Comparison of ENCODE assay signal across 9 cellular contexts in the genomic region with DNA sequence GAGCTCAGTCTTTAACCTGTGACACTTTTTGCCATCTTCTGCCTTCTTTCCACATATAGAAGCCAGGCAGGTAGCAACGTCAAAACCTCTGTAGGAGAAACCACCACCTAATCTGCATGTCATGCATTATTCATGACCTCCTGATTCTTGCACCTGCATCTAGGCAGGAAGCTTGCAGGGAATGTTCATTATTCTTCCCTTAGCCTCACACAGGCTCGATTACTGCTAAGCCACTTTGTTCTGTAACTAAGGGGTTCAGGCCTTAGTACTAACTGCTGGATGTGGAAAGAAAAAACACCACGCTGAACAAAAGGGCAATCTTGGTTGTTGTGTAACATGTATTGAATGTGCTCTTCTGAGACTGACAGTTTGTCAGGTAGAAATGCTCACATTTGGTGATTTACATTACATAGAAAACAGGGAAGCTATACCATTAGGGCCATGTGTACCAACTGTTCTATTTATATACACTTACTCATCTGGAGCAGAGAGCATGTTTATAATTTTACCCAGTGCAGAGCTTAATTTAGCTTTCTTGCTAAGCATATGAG.
DNase-seq lines count a peak whose midpoint lies in the region; ATAC-seq, FAIRE-seq and TF ChIP-seq lines count a peak whose summit lies in the region.
"Had no signal": no experiment of that assay in that cellular context is flagged by ENCODE, and none has a peak within 500 bp of the region (broad histone marks: within the 10 kb centered on the region; RNA-seq: fewer than 3 reads in every experiment).

No MANE protein-coding gene starts in this region.

- H3K4me3 ChIP-seq in GM12878 = no peak overlapping the region
- H3K4me3 ChIP-seq in muscle layer of duodenum (ENCODE audit: low read depth in 1 of 2, low read length in 2 of 2) = no peak overlapping the region
- no peak overlapping the region for H3K4me3 ChIP-seq in left lung
- H3K4me3 ChIP-seq: skin epidermis had no signal

- H3K27me3 ChIP-seq in GM12878 (replicated peaks in 1 of 2; ENCODE audit: control insufficient read depth in 2 of 2, insufficient read depth in 2 of 2, low read length in 1 of 2) (no peaks in the 10 kb centered on the region), muscle layer of duodenum (ENCODE audit: low read depth, low read length) (no peaks in the 10 kb centered on the region), left lung (no peaks in the 10 kb centered on the region)

- H3K4me1 ChIP-seq in GM12878 (ENCODE audit: control insufficient read depth, insufficient read depth, low read length) = peaks cover 19% of the 10 kb centered on the region
- H3K4me1 ChIP-seq in muscle layer of duodenum (ENCODE audit: control insufficient read depth in 1 of 2, insufficient read depth in 2 of 2, low read length in 2 of 2) = peaks cover 28 to 32% of the 10 kb centered on the region in 2 donors
- H3K4me1 ChIP-seq in left lung = peaks cover 11 to 22% of the 10 kb centered on the region in 2 donors

- H3K36me3 ChIP-seq in GM12878 (ENCODE audit: control insufficient read depth in 2 of 2, insufficient read depth in 2 of 2, low read length in 1 of 2) (no peaks in the 10 kb centered on the region), muscle layer of duodenum (ENCODE audit: control insufficient read depth in 1 of 2, insufficient read depth in 2 of 2, low read length in 2 of 2) (no peaks in the 10 kb centered on the region), left lung (no peaks in the 10 kb centered on the region)

- H3K79me2 ChIP-seq in GM12878 (ENCODE audit: control insufficient read depth, insufficient read depth, low read length) = no peaks in the 10 kb centered on the region

- no peak for TF ChIP-seq EP300 in GM12878 (IDR thresholded peaks at IDR 0.05; ENCODE audit: borderline replicate concordance in 1 of 2, control insufficient read depth in 1 of 2, low read depth in 2 of 2, low read length in 2 of 2)

- no peak overlapping the region for H3K27ac ChIP-seq in GM12878 (ENCODE audit: control insufficient read depth, insufficient read depth)
- peak overlapping the region; percentile 60 for H3K27ac ChIP-seq in muscle layer of duodenum (ENCODE audit: low read length)
- peak overlapping the region in 1 of 2 donors; percentile 55 for H3K27ac ChIP-seq in left lung

- POLR2A ChIA-PET in GM12878 (lab: Charles Lee) = no interaction called here

- in situ Hi-C loops in GM12878 (cut with MboI) = no loop called here

- no peaks in the 10 kb centered on the region for H4K20me1 ChIP-seq in GM12878 (ENCODE audit: control insufficient read depth, insufficient read depth)

- TF ChIP-seq RAD21 in GM12878 (IDR thresholded peaks at IDR 0.05; ENCODE audit: insufficient read depth, low read depth, low read length) = no peak

- WGBS in GM12878 (ENCODE audit: insufficient coverage, insufficient replicate concordance, low lambda C conversion rate, missing lambda C conversion rate) = 21% methylated on average over 3 of the region's 3 CpGs

- RAD21 ChIA-PET in GM12878 (lab: Charles Lee; ENCODE audit: unreplicated experiment) = interaction anchor here (0.7 to 3.4 kb wide), 2 partner anchors 11 to 517 kb away, joined by 3 to 17 read pairs; no protein-coding TSS in a partner anchor

- SMC1A ChIA-PET in GM12878 (lab: Charles Lee; ENCODE audit: uncharacterized antibody, unreplicated experiment) = interaction anchor here (0.7 to 4.4 kb wide), 9 partner anchors 11 to 517 kb away, joined by 3 to 34 read pairs (median 3); no protein-coding TSS in a partner anchor

- TF ChIP-seq CTCF in GM12878 (IDR thresholded peaks at IDR 0.05 in 2 of 3, conservative IDR thresholded peaks at IDR 0.05 in 1 of 3; ENCODE audit: control insufficient read depth in 2 of 3, extremely low read depth in 1 of 3, insufficient read depth in 1 of 3, low read depth in 3 of 3, low read length in 3 of 3) (no peak), left lung (IDR thresholded peaks at IDR 0.05) (no peak)

- no peak overlapping the region for H3K4me2 ChIP-seq in GM12878 (ENCODE audit: control insufficient read depth, insufficient read depth)

- no peak for DNase-seq in GM12878 (ENCODE audit: low read depth, low spot score)
- no peak for DNase-seq in left lung
- no peak for DNase-seq in kidney glomerular epithelial cell (lab: John Stamatoyannopoulos, UW)
- DNase-seq in H4 (ENCODE audit: low spot score) = no peak
- no peak for DNase-seq in SW 1271 (lab: John Stamatoyannopoulos, UW)

- BruUV-seq in GM12878 (replicated peaks; lab: Mats Ljungman, UMichigan) = no TSS peak

- intact Hi-C loops in GM12878 (cut with micrococcal nuclease; ENCODE audit: unreplicated experiment) = no loop called here
- intact Hi-C loops in left lung (cut with DNase I) = no loop called here

- no peak overlapping the region for H3K9ac ChIP-seq in GM12878 (ENCODE audit: control insufficient read depth, insufficient read depth, low read length)

- FAIRE-seq in GM12878 (lab: Jason Lieb, UNC) = no peak

- CTCF ChIA-PET in GM12878 (lab: Yijun Ruan, JAX) = interaction anchor here (0.6 to 4.7 kb wide), 18 partner anchors 8 to 1452 kb away, joined by 3 to 40 read pairs (median 4); no protein-coding TSS in a partner anchor

- peak; percentile 25 for ATAC-seq in GM18502 (IDR thresholded peaks at IDR 0.05; ENCODE audit: poor library complexity, unreplicated experiment)
- peak; percentile 28 for ATAC-seq in HG03342 (IDR thresholded peaks at IDR 0.05; ENCODE audit: unreplicated experiment)
- ATAC-seq in GM12878 = peak; percentile 38
- ATAC-seq in left lung = no peak

- H2AFZ ChIP-seq in GM12878 (ENCODE audit: control insufficient read depth, low read depth, low read length) = no peak overlapping the region; the same call in 1 of the 2 replicates

- H3K9me3 ChIP-seq in GM12878 (replicated peaks; ENCODE audit: control insufficient read depth, insufficient read depth, low read length) = no peaks in the 10 kb centered on the region
- no peaks in the 10 kb centered on the region for H3K9me3 ChIP-seq in muscle layer of duodenum (ENCODE audit: control insufficient read depth in 1 of 2, low read length in 2 of 2)
- no peaks in the 10 kb centered on the region for H3K9me3 ChIP-seq in left lung

- no peak for TF ChIP-seq POLR2A in GM12878 (IDR thresholded peaks at IDR 0.05; ENCODE audit: low read depth, low read length)

TF ChIP-seq in GM12878, 131 proteins besides CTCF, POLR2A, EP300 and RAD21 (continues in another document):
- TF ChIP-seq POU2F2 (IDR thresholded peaks at IDR 0.05; ENCODE audit: borderline replicate concordance, low read depth, low read length) (peak; percentile 99), SREBF2 (IDR thresholded peaks at IDR 0.05; ENCODE audit: low read length) (no peak), ZZZ3 (IDR thresholded peaks at IDR 0.05; ENCODE audit: control insufficient read depth, insufficient read length, low read depth) (no peak), PAX8 (IDR thresholded peaks at IDR 0.05) (no peak), MEF2A (IDR thresholded peaks at IDR 0.05; ENCODE audit: insufficient read depth, low read depth, low read length) (0 out of 2 replicates have a peak, but pooled peaks have one; percentile 48), PAX5 (IDR thresholded peaks at IDR 0.05; ENCODE audit: borderline replicate concordance, low read depth, low read length) (no peak), IRF3 (IDR thresholded peaks at IDR 0.05) (no peak), SMC3 (IDR thresholded peaks at IDR 0.05; ENCODE audit: borderline replicate concordance, low read length) (no peak), ASH2L (IDR thresholded peaks at IDR 0.05; ENCODE audit: borderline replicate concordance, low read depth) (no peak), SREBF1 (IDR thresholded peaks at IDR 0.05; ENCODE audit: low read length) (no peak), CBX3 (IDR thresholded peaks at IDR 0.05; ENCODE audit: borderline replicate concordance, low read depth) (no peak)
- TF ChIP-seq, protein P1, sequence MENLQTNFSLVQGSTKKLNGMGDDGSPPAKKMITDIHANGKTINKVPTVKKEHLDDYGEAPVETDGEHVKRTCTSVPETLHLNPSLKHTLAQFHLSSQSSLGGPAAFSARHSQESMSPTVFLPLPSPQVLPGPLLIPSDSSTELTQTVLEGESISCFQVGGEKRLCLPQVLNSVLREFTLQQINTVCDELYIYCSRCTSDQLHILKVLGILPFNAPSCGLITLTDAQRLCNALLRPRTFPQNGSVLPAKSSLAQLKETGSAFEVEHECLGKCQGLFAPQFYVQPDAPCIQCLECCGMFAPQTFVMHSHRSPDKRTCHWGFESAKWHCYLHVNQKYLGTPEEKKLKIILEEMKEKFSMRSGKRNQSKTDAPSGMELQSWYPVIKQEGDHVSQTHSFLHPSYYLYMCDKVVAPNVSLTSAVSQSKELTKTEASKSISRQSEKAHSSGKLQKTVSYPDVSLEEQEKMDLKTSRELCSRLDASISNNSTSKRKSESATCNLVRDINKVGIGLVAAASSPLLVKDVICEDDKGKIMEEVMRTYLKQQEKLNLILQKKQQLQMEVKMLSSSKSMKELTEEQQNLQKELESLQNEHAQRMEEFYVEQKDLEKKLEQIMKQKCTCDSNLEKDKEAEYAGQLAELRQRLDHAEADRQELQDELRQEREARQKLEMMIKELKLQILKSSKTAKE (IDR thresholded peaks at IDR 0.05; ENCODE audit: low read depth, poor library complexity, severe bottlenecking) = no peak
